ENCODE assay signal across 27 cellular contexts in genomic region chr16:55467898-55468297, GRCh38. TPM values are rescaled to one million over a fixed set of nuclear protein-coding genes. Genes with fewer than 3 reads are reported as not detected.
"Had no signal": no experiment of that assay in that cellular context is flagged by ENCODE, and none has a peak within 500 bp of the region (broad histone marks: within the 10 kb centered on the region; RNA-seq: fewer than 3 reads in every experiment).

No MANE protein-coding gene starts in this region.

- DNase-seq: hypothalamus; immature natural killer cell; kidney; left ventricle myocardium inferior; naive thymus-derived CD8-positive, alpha-beta T cell; occipital lobe; psoas muscle; right lobe of liver; stimulated activated CD4-positive, alpha-beta T cell treated with anti-CD3 and anti-CD28 coated beads, Interleukin-1b, Interleukin-23, amount 100 ng/mL, for 48 hours; stimulated activated CD4-positive, alpha-beta T cell treated with anti-CD3 and anti-CD28 coated beads, Interleukin-2, amount 100 ng/mL, for 48 hours; stimulated activated CD4-positive, alpha-beta T cell treated with anti-CD3 and anti-CD28 coated beads, Interleukin-4, amount 100 ng/mL, for 4 hours; stimulated activated CD8-positive, alpha-beta memory T cell treated with anti-CD3 and anti-CD28 coated beads, Interleukin-4, amount 100 ng/mL, for 48 hours; stimulated activated naive B cell treated with anti-CD40 and anti-IgM and Interleukin-4, amounts not matched to agents 10 μg/mL and 1 μg/mL and 100 μg/mL, for 72 hours; stimulated activated naive CD8-positive, alpha-beta T cell treated with anti-CD3 and anti-CD28 coated beads, Interleukin-15, Interleukin-2, amounts not matched to agents 100 U/mL and 50 U/mL, for 24 hours; stomach; testis; thyroid gland; transverse colon; upper lobe of right lung had no signal

- H2AFZ ChIP-seq: neural progenitor cell, parathyroid adenoma had no signal

- H3K4me2 ChIP-seq: neural progenitor cell, smooth muscle cell had no signal

- H3K27ac ChIP-seq: left ventricle myocardium inferior, neural progenitor cell, neutrophil, parathyroid adenoma, psoas muscle, right lobe of liver, stomach, testis, thyroid gland, transverse colon, upper lobe of right lung had no signal

- H3K4me1 Mint-ChIP-seq: immature natural killer cell had no signal

- H3K36me3 Mint-ChIP-seq: immature natural killer cell; naive thymus-derived CD8-positive, alpha-beta T cell; neural progenitor cell; stimulated activated naive B cell treated with anti-CD40 and anti-IgM and Interleukin-4, amounts not matched to agents 10 μg/mL and 1 μg/mL and 100 μg/mL, for 72 hours had no signal

- H3K27me3 ChIP-seq: right lobe of liver, stomach, testis, thyroid gland, transverse colon, upper lobe of right lung had no signal

- ATAC-seq: naive thymus-derived CD8-positive, alpha-beta T cell; psoas muscle; right lobe of liver; stimulated activated naive B cell treated with anti-CD40 and anti-IgM and Interleukin-4, amounts not matched to agents 10 μg/mL and 1 μg/mL and 100 μg/mL, for 72 hours; stimulated activated naive CD8-positive, alpha-beta T cell treated with anti-CD3 and anti-CD28 coated beads, Interleukin-15, Interleukin-2, amounts not matched to agents 100 U/mL and 50 U/mL, for 24 hours; upper lobe of right lung had no signal

- H3K9ac ChIP-seq: neural progenitor cell, parathyroid adenoma had no signal

- H3K4me3 Mint-ChIP-seq: immature natural killer cell; naive thymus-derived CD8-positive, alpha-beta T cell; nephron; neural progenitor cell; stimulated activated naive B cell treated with anti-CD40 and anti-IgM and Interleukin-4, amounts not matched to agents 10 μg/mL and 1 μg/mL and 100 μg/mL, for 72 hours had no signal

- H3K4me1 ChIP-seq: neural progenitor cell, parathyroid adenoma, psoas muscle, right lobe of liver, testis had no signal

- H3K79me2 ChIP-seq: parathyroid adenoma had no signal

- H3K9me3 ChIP-seq: left ventricle myocardium inferior, neutrophil, psoas muscle, right lobe of liver, stomach, testis, thyroid gland, transverse colon, upper lobe of right lung had no signal

- FAIRE-seq: islet of Langerhans, kidney, urothelium cell line had no signal

- H3K4me3 ChIP-seq: left ventricle myocardium inferior, lung, neural progenitor cell, psoas muscle, right lobe of liver, smooth muscle cell, stomach, testis, thyroid gland, transverse colon, upper lobe of right lung had no signal

- H3K9me3 Mint-ChIP-seq: immature natural killer cell; naive thymus-derived CD8-positive, alpha-beta T cell; nephron; neural progenitor cell; stimulated activated naive B cell treated with anti-CD40 and anti-IgM and Interleukin-4, amounts not matched to agents 10 μg/mL and 1 μg/mL and 100 μg/mL, for 72 hours had no signal

- H3K27ac Mint-ChIP-seq: immature natural killer cell; naive thymus-derived CD8-positive, alpha-beta T cell; nephron; neural progenitor cell; stimulated activated naive B cell treated with anti-CD40 and anti-IgM and Interleukin-4, amounts not matched to agents 10 μg/mL and 1 μg/mL and 100 μg/mL, for 72 hours had no signal

- H3K36me3 ChIP-seq: left ventricle myocardium inferior, neural progenitor cell, neutrophil, right lobe of liver, stomach, thyroid gland, transverse colon, upper lobe of right lung had no signal

RNA-seq across cellular contexts. Expression of gene MMP2, which starts 11.1 kb away (rescaled TPM):
- polyA plus RNA-seq: immature natural killer cell; naive thymus-derived CD8-positive, alpha-beta T cell had no signal

RNA-seq across cellular contexts. Expression of gene LPCAT2, which starts 41.0 kb away (rescaled TPM):
- polyA plus RNA-seq: naive thymus-derived CD8-positive, alpha-beta T cell had no signal
